27 cellular contexts compared by ENCODE assay signal in genomic region chr20:41299899-41300298, GRCh38. TPM values are rescaled to one million over a fixed set of nuclear protein-coding genes. Genes with fewer than 3 reads are reported as not detected.
A peak's percentile ranks its signal among the peaks of the same experiment; 100 is the strongest.
DNase-seq lines count a peak whose midpoint lies in the region; TF ChIP-seq lines count a peak whose summit lies in the region.
"Had no signal": no experiment of that assay in that cellular context is flagged by ENCODE, and none has a peak within 500 bp of the region (broad histone marks: within the 10 kb centered on the region; RNA-seq: fewer than 3 reads in every experiment).

No MANE protein-coding gene starts in this region.

- H3K27me3 ChIP-seq in adipocyte (replicated peaks; ENCODE audit: control insufficient read depth, insufficient read depth, low read length), result no peaks in the 10 kb centered on the region
- H3K27me3 ChIP-seq: adrenal gland, sigmoid colon, tibial artery had no signal

- H3K27me3 Mint-ChIP-seq in HFFc6 (ENCODE audit: insufficient read depth), result no peaks in the 10 kb centered on the region
- no peaks in the 10 kb centered on the region for H3K27me3 Mint-ChIP-seq in activated CD4-positive, alpha-beta memory T cell treated with anti-CD3 and anti-CD28 coated beads, Interleukin-2, amount 10 ng/mL, durations not matched to agents 7 days and 5 days
- H3K27me3 Mint-ChIP-seq: brain, naive B cell, progenitor cell of endocrine pancreas had no signal

- DNase-seq in HFFc6 (peak; percentile 27), adipocyte (ENCODE audit: low read depth) (peak; percentile 51), kidney tubule cell (ENCODE audit: low spot score) (peak; percentile 16), RKO (ENCODE audit: low spot score) (no peak), amygdala (lab: John Stamatoyannopoulos, UW) (no peak), DMS79 (lab: John Stamatoyannopoulos, UW) (no peak)
- no peak for DNase-seq in activated CD4-positive, alpha-beta memory T cell treated with anti-CD3 and anti-CD28 coated beads, Interleukin-2, amount 10 ng/mL, durations not matched to agents 7 days and 5 days
- DNase-seq: activated CD4-positive, alpha-beta T cell treated with anti-CD3 and anti-CD28 coated beads, Interleukin-2, amount 50 U/mL, for 48 hours; activated CD8-positive, alpha-beta memory T cell treated with anti-CD3 and anti-CD28 coated beads, Interleukin-2, amount 50 U/mL, for 4 hours; activated naive CD4-positive, alpha-beta T cell treated with anti-CD3 and anti-CD28 coated beads for 36 hours; adrenal gland; Caco-2; GOT3; KBM-7; kidney; naive B cell; NCI-H1092 treated with DMSO at 0.1 percent for 48 hours; NCI-H1694 treated with DMSO at 0.1 percent for 48 hours; NCI-H526; sigmoid colon; stimulated activated CD4-positive, alpha-beta T cell treated with anti-CD3 and anti-CD28 coated beads, Interleukin-4, amount 100 ng/mL, for 24 hours; tibial artery had no signal

- no peaks in the 10 kb centered on the region for H3K9me3 ChIP-seq in adipocyte (ENCODE audit: control insufficient read depth, low read length)
- H3K9me3 ChIP-seq: adrenal gland, Caco-2, neutrophil, sigmoid colon, tibial artery had no signal

- H3K36me3 ChIP-seq in adipocyte (ENCODE audit: control insufficient read depth, insufficient read depth, low read length, severe bottlenecking), result no peaks in the 10 kb centered on the region
- H3K36me3 ChIP-seq: adrenal gland, neutrophil, sigmoid colon, tibial artery had no signal

- no peak overlapping the region for H3K4me3 ChIP-seq in adipocyte (ENCODE audit: low read length)
- H3K4me3 ChIP-seq: adrenal gland, sigmoid colon, SK-N-MC, tibial artery had no signal

- peaks cover 8% of the 10 kb centered on the region for H3K4me1 ChIP-seq in adipocyte (ENCODE audit: control insufficient read depth, insufficient read depth, low read length)
- H3K4me1 ChIP-seq: Caco-2 had no signal

- H3K36me3 Mint-ChIP-seq in HFFc6 (ENCODE audit: low read depth), result no peaks in the 10 kb centered on the region; the same call in 1 of the 2 replicates
- no peaks in the 10 kb centered on the region for H3K36me3 Mint-ChIP-seq in activated CD4-positive, alpha-beta memory T cell treated with anti-CD3 and anti-CD28 coated beads, Interleukin-2, amount 10 ng/mL, durations not matched to agents 7 days and 5 days (ENCODE audit: low read depth)
- H3K36me3 Mint-ChIP-seq: brain, naive B cell had no signal

- no peak overlapping the region for H3K9ac ChIP-seq in adipocyte (ENCODE audit: low read length)

- H3K4me1 Mint-ChIP-seq in HFFc6 (ENCODE audit: low read depth), result peaks cover 28% of the 10 kb centered on the region; the same call in 1 of the 2 replicates
- H3K4me1 Mint-ChIP-seq in activated CD4-positive, alpha-beta memory T cell treated with anti-CD3 and anti-CD28 coated beads, Interleukin-2, amount 10 ng/mL, durations not matched to agents 7 days and 5 days, result no peaks in the 10 kb centered on the region

- H3K9me3 Mint-ChIP-seq in HFFc6, result no peaks in the 10 kb centered on the region
- H3K9me3 Mint-ChIP-seq in activated CD4-positive, alpha-beta memory T cell treated with anti-CD3 and anti-CD28 coated beads, Interleukin-2, amount 10 ng/mL, durations not matched to agents 7 days and 5 days, result no peaks in the 10 kb centered on the region
- H3K9me3 Mint-ChIP-seq: activated naive CD4-positive, alpha-beta T cell treated with anti-CD3 and anti-CD28 coated beads for 36 hours; brain; naive B cell; T-helper 1 cell treated with Interleukin-12 subunit alpha and Interleukin-12 subunit beta and Interleukin-4 antibody, amounts not matched to agents 30 μg/mL and 1 μg/mL, for 36 hours had no signal

- peak overlapping the region; percentile 36 for H3K27ac Mint-ChIP-seq in HFFc6
- no peak overlapping the region for H3K27ac Mint-ChIP-seq in activated CD4-positive, alpha-beta memory T cell treated with anti-CD3 and anti-CD28 coated beads, Interleukin-2, amount 10 ng/mL, durations not matched to agents 7 days and 5 days
- H3K27ac Mint-ChIP-seq: activated naive CD4-positive, alpha-beta T cell treated with anti-CD3 and anti-CD28 coated beads for 36 hours; progenitor cell of endocrine pancreas; T-helper 1 cell treated with Interleukin-12 subunit alpha and Interleukin-12 subunit beta and Interleukin-4 antibody, amounts not matched to agents 30 μg/mL and 1 μg/mL, for 36 hours had no signal

- POLR2A ChIA-PET in activated CD4-positive, alpha-beta memory T cell treated with anti-CD3 and anti-CD28 coated beads, Interleukin-2, amount 10 ng/mL, durations not matched to agents 7 days and 5 days (lab: Charles Lee), result no interaction called here

- CTCF ChIA-PET in activated CD4-positive, alpha-beta memory T cell treated with anti-CD3 and anti-CD28 coated beads, Interleukin-2, amount 10 ng/mL, durations not matched to agents 7 days and 5 days (lab: Charles Lee), result no interaction called here

- no peak overlapping the region for H3K4me3 Mint-ChIP-seq in HFFc6
- H3K4me3 Mint-ChIP-seq in activated CD4-positive, alpha-beta memory T cell treated with anti-CD3 and anti-CD28 coated beads, Interleukin-2, amount 10 ng/mL, durations not matched to agents 7 days and 5 days, result no peak overlapping the region
- H3K4me3 Mint-ChIP-seq: activated naive CD4-positive, alpha-beta T cell treated with anti-CD3 and anti-CD28 coated beads for 36 hours; brain; naive B cell; T-helper 1 cell treated with Interleukin-12 subunit alpha and Interleukin-12 subunit beta and Interleukin-4 antibody, amounts not matched to agents 30 μg/mL and 1 μg/mL, for 36 hours had no signal

- no peak for TF ChIP-seq CTCF in HFFc6 (IDR thresholded peaks at IDR 0.05)

RNA-seq across cellular contexts. Expression of gene ZHX3, which starts 17.6 kb away (rescaled TPM):
- 10 to 100 TPM; 64.1 to 80.1 (median 72.0) TPM for total RNA-seq in HFFc6 (2021; fragmentation: NEBNext Ultra II Directional; extraction: Animal tissue kit (Norgen Biotek cat#: 25700))
- total RNA-seq in activated CD4-positive, alpha-beta memory T cell treated with anti-CD3 and anti-CD28 coated beads, Interleukin-2, amount 10 ng/mL, durations not matched to agents 7 days and 5 days, result 1 to 10 TPM; 5.9 to 8.7 TPM

RNA-seq across cellular contexts. Expression of gene LPIN3, which starts 40.7 kb away (rescaled TPM):
- 10 to 100 TPM; 11.9 to 14.2 (median 13.2) TPM for total RNA-seq in HFFc6 (2021; fragmentation: NEBNext Ultra II Directional; extraction: Animal tissue kit (Norgen Biotek cat#: 25700))
- total RNA-seq in activated CD4-positive, alpha-beta memory T cell treated with anti-CD3 and anti-CD28 coated beads, Interleukin-2, amount 10 ng/mL, durations not matched to agents 7 days and 5 days, result under 1 TPM; 0.65 to 0.68 TPM

Comparison
In these comparisons a context has a peak if more than half of its experiments do, and no peak if none do; other contexts are left out.
1. DNase-seq: peak in HFFc6 (single experiment), adipocyte (single experiment) and kidney tubule cell (single experiment); none in RKO (single experiment), amygdala (0 of 56), activated CD4-positive, alpha-beta memory T cell treated with anti-CD3 and anti-CD28 coated beads, Interleukin-2, amount 10 ng/mL, durations not matched to agents 7 days and 5 days (single experiment) and DMS79 (single experiment).
2. RNA of gene ZHX3, which starts 17.6 kb away (total RNA-seq): 64.1 to 80.1 TPM in HFFc6; 5.9 to 8.7 TPM in activated CD4-positive, alpha-beta memory T cell treated with anti-CD3 and anti-CD28 coated beads, Interleukin-2, amount 10 ng/mL, durations not matched to agents 7 days and 5 days; every median in the first group is over 4 times any median in the second.
3. RNA of gene LPIN3, which starts 40.7 kb away (total RNA-seq): 11.9 to 14.2 TPM in HFFc6; 0.65 to 0.68 TPM in activated CD4-positive, alpha-beta memory T cell treated with anti-CD3 and anti-CD28 coated beads, Interleukin-2, amount 10 ng/mL, durations not matched to agents 7 days and 5 days; every median in the first group is over 4 times any median in the second.